Comparison of ENCODE assay signal across 20 cellular contexts in the genomic region with DNA sequence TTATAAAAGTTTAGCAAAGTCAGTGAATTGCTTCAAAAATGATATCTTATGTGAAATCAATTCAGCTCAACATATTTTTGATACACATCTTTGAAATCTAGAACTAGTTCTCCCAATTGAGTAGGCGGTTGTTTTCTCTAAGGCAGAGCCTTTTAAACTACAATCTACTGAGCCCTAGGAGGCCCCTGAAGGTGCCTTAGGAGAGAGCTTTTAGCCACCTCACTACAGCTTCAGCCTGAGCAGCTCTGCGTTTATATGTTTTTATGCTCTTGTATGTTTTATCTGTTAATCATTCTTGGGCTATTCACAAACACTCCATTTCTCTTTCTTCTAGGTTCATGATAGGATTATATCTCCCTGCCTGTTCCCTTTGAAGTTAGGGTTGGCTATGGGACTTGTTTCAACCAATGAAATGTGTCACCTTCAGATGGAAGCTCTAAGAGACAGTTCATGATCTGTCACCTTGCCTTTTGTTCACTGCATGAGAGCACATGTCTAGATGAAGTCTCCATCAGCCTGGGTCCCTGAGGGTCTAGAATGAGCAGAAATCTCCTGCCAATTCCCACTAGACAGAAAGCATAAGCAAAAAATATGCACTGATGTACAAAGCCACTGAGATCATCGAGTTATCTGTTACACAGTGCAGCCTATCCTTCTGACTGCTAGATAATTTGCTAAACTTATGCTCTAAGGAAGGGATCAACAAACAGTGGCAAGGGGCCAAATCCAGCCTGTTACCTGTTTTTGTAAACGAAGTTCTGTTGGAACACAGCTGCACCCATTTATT.
A peak's percentile ranks its signal among the peaks of the same experiment; 100 is the strongest.
DNase-seq lines count a peak whose midpoint lies in the region; ATAC-seq and TF ChIP-seq lines count a peak whose summit lies in the region.
"Had no signal": no experiment of that assay in that cellular context is flagged by ENCODE, and none has a peak within 500 bp of the region (broad histone marks: within the 10 kb centered on the region; RNA-seq: fewer than 3 reads in every experiment).

No MANE protein-coding gene starts in this region.

- H3K79me2 ChIP-seq in parathyroid adenoma: no peaks in the 10 kb centered on the region

- H3K27ac ChIP-seq in body of pancreas: no peak overlapping the region
- peak overlapping the region; percentile 12 for H3K27ac ChIP-seq in parathyroid adenoma
- H3K27ac ChIP-seq in spleen: peak overlapping the region in 1 of 8 donors; percentile 43

- ATAC-seq in body of pancreas (no peak), SK-N-SH treated with all-trans-retinoic acid at 6 μM for 48 hours (no peak)
- ATAC-seq: left ventricle myocardium superior had no signal

- H3K4me3 ChIP-seq in body of pancreas (no peak overlapping the region), parathyroid adenoma (ENCODE audit: low read depth, low read length) (no peak overlapping the region), spleen (no peak overlapping the region)

- H3K4me1 ChIP-seq in body of pancreas (peaks cover 14% of the 10 kb centered on the region), parathyroid adenoma (peaks cover 4% of the 10 kb centered on the region), spleen (peaks cover 0 to 21% (median 5%) of the 10 kb centered on the region in 6 donors)

- intact Hi-C loops in activated CD4-positive, alpha-beta T cell treated with anti-CD3 and anti-CD28 coated beads, Interleukin-2, amount 10 ng/mL, durations not matched to agents 24 days and 14 days (cut with micrococcal nuclease): loop anchor here (5.0 to 10.0 kb wide), 2 partner anchors 118 to 445 kb away; no protein-coding TSS in a partner anchor
- intact Hi-C loops in body of pancreas (cut with DNase I) (loop anchor here (5.0 kb wide), 1 partner anchor 207 kb away; no protein-coding TSS in a partner anchor), spleen (cut with DNase I; ENCODE audit: low total_unique reads) (loop anchor here (5.0 to 10.0 kb wide), 2 partner anchors 207 to 545 kb away; no protein-coding TSS in a partner anchor)

- H3K9me3 Mint-ChIP-seq in activated CD4-positive, alpha-beta T cell treated with anti-CD3 and anti-CD28 coated beads, Interleukin-2, amount 10 ng/mL, durations not matched to agents 24 days and 14 days: no peaks in the 10 kb centered on the region
- H3K9me3 Mint-ChIP-seq: CD8-positive, alpha-beta memory T cell; naive thymus-derived CD8-positive, alpha-beta T cell; stimulated activated naive CD8-positive, alpha-beta T cell treated with anti-CD3 and anti-CD28 coated beads, Interleukin-15, Interleukin-2, amounts not matched to agents 100 ng/mL and 50 ng/mL, for 24 hours had no signal

- H3K9me3 ChIP-seq in body of pancreas: no peaks in the 10 kb centered on the region
- no peaks in the 10 kb centered on the region for H3K9me3 ChIP-seq in parathyroid adenoma (ENCODE audit: control insufficient read depth, low read length)
- H3K9me3 ChIP-seq in spleen: no peaks in the 10 kb centered on the region

- H3K27me3 ChIP-seq in body of pancreas: no peaks in the 10 kb centered on the region
- H3K27me3 ChIP-seq in parathyroid adenoma (ENCODE audit: control insufficient read depth, insufficient read depth, low read length): no peaks in the 10 kb centered on the region
- H3K27me3 ChIP-seq in spleen (replicated peaks in 1 of 7): no peaks in the 10 kb centered on the region

- peaks cover 2% of the 10 kb centered on the region for H3K36me3 Mint-ChIP-seq in activated CD4-positive, alpha-beta T cell treated with anti-CD3 and anti-CD28 coated beads, Interleukin-2, amount 10 ng/mL, durations not matched to agents 24 days and 14 days (ENCODE audit: low read depth)
- H3K36me3 Mint-ChIP-seq: CD8-positive, alpha-beta memory T cell; naive thymus-derived CD8-positive, alpha-beta T cell had no signal

- H3K4me2 ChIP-seq in parathyroid adenoma (ENCODE audit: low read length): no peak overlapping the region

- no peaks in the 10 kb centered on the region for H3K27me3 Mint-ChIP-seq in activated CD4-positive, alpha-beta T cell treated with anti-CD3 and anti-CD28 coated beads, Interleukin-2, amount 10 ng/mL, durations not matched to agents 24 days and 14 days
- H3K27me3 Mint-ChIP-seq: CD8-positive, alpha-beta memory T cell; stimulated activated naive CD8-positive, alpha-beta T cell treated with anti-CD3 and anti-CD28 coated beads, Interleukin-15, Interleukin-2, amounts not matched to agents 100 ng/mL and 50 ng/mL, for 24 hours had no signal

- no peak overlapping the region for H3K9ac ChIP-seq in parathyroid adenoma

- H3K36me3 ChIP-seq in body of pancreas (replicated peaks in 1 of 2; ENCODE audit: insufficient read depth in 1 of 2, low read depth in 2 of 2) (no peaks in the 10 kb centered on the region), parathyroid adenoma (ENCODE audit: control insufficient read depth, insufficient read depth, low read length) (no peaks in the 10 kb centered on the region), spleen (no peaks in the 10 kb centered on the region)

- DNase-seq in activated CD4-positive, alpha-beta T cell treated with anti-CD3 and anti-CD28 coated beads, Interleukin-2, amount 10 ng/mL, durations not matched to agents 24 days and 14 days: peak; percentile 54
- DNase-seq in activated CD4-positive, alpha-beta T cell treated with anti-CD3 and anti-CD28 coated beads for 48 hours: no peak
- DNase-seq in NCI-H146 treated with DMSO at 0.1 percent for 48 hours (lab: John Stamatoyannopoulos, UW; ENCODE audit: unreplicated experiment) (peak; percentile 8), body of pancreas (peak; percentile 15 to 32 (median 20)), spleen (no peak), erythroblast (lab: John Stamatoyannopoulos, UW) (no peak)
- DNase-seq: ACHN; activated CD4-positive, CD25-positive, alpha-beta regulatory T cell; CD8-positive, alpha-beta memory T cell; effector CD8-positive, alpha-beta T cell; foreskin fibroblast; GDM1; left ventricle myocardium superior; naive thymus-derived CD8-positive, alpha-beta T cell; NCI-H1092 treated with DMSO at 0.1 percent for 48 hours; RPMI8226; stimulated activated CD4-positive, alpha-beta T cell treated with anti-CD3 and anti-CD28 coated beads, Interleukin-12 subunit alpha, Interleukin-12 subunit beta, amount 100 ng/mL, for 4 hours had no signal

- no peak for TF ChIP-seq CTCF in body of pancreas (IDR thresholded peaks at IDR 0.05)
- no peak for TF ChIP-seq CTCF in parathyroid adenoma (IDR thresholded peaks at IDR 0.05)
- no peak for TF ChIP-seq CTCF in spleen (IDR thresholded peaks at IDR 0.05 in 8 of 11, conservative IDR thresholded peaks at IDR 0.05 in 3 of 11)

- H3K4me3 Mint-ChIP-seq in activated CD4-positive, alpha-beta T cell treated with anti-CD3 and anti-CD28 coated beads, Interleukin-2, amount 10 ng/mL, durations not matched to agents 24 days and 14 days: no peak overlapping the region
- H3K4me3 Mint-ChIP-seq: CD8-positive, alpha-beta memory T cell; naive thymus-derived CD8-positive, alpha-beta T cell; stimulated activated naive CD8-positive, alpha-beta T cell treated with anti-CD3 and anti-CD28 coated beads, Interleukin-15, Interleukin-2, amounts not matched to agents 100 ng/mL and 50 ng/mL, for 24 hours had no signal

- no peak overlapping the region for H2AFZ ChIP-seq in parathyroid adenoma

- H3K4me1 Mint-ChIP-seq in activated CD4-positive, alpha-beta T cell treated with anti-CD3 and anti-CD28 coated beads, Interleukin-2, amount 10 ng/mL, durations not matched to agents 24 days and 14 days: peaks cover 9% of the 10 kb centered on the region

- no peak overlapping the region for H3K27ac Mint-ChIP-seq in activated CD4-positive, alpha-beta T cell treated with anti-CD3 and anti-CD28 coated beads, Interleukin-2, amount 10 ng/mL, durations not matched to agents 24 days and 14 days
- H3K27ac Mint-ChIP-seq: stimulated activated naive CD8-positive, alpha-beta T cell treated with anti-CD3 and anti-CD28 coated beads, Interleukin-15, Interleukin-2, amounts not matched to agents 100 ng/mL and 50 ng/mL, for 24 hours had no signal

- TF ChIP-seq POLR2A in body of pancreas (IDR thresholded peaks at IDR 0.05) (no peak), spleen (IDR thresholded peaks at IDR 0.05) (no peak), erythroblast (IDR thresholded peaks at IDR 0.05; ENCODE audit: low read length) (no peak)

- 41 to 44% methylated on average over 4 of the region's 4 CpGs for WGBS in body of pancreas, 2 donors
- 55 to 71% (median 63%) methylated on average over 4 of the region's 4 CpGs for WGBS in spleen, 5 donors

TF ChIP-seq in SK-N-SH treated with all-trans-retinoic acid at 6 μM for 48 hours, 23 proteins besides CTCF, POLR2A, EP300 and RAD21 (continues in another document):
- TF ChIP-seq, protein P1, sequence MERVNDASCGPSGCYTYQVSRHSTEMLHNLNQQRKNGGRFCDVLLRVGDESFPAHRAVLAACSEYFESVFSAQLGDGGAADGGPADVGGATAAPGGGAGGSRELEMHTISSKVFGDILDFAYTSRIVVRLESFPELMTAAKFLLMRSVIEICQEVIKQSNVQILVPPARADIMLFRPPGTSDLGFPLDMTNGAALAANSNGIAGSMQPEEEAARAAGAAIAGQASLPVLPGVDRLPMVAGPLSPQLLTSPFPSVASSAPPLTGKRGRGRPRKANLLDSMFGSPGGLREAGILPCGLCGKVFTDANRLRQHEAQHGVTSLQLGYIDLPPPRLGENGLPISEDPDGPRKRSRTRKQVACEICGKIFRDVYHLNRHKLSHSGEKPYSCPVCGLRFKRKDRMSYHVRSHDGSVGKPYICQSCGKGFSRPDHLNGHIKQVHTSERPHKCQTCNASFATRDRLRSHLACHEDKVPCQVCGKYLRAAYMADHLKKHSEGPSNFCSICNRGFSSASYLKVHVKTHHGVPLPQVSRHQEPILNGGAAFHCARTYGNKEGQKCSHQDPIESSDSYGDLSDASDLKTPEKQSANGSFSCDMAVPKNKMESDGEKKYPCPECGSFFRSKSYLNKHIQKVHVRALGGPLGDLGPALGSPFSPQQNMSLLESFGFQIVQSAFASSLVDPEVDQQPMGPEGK (CRISPR knock-in tag; IDR thresholded peaks at IDR 0.05; ENCODE audit: borderline replicate concordance): no peak

Comparison
In these comparisons a context has a peak if more than half of its experiments do, and no peak if none do; other contexts are left out.
1. DNase-seq: peak in activated CD4-positive, alpha-beta T cell treated with anti-CD3 and anti-CD28 coated beads, Interleukin-2, amount 10 ng/mL, durations not matched to agents 24 days and 14 days (single experiment), NCI-H146 treated with DMSO at 0.1 percent for 48 hours (single experiment) and body of pancreas (4 of 4); none in activated CD4-positive, alpha-beta T cell treated with anti-CD3 and anti-CD28 coated beads for 48 hours (single experiment), spleen (single experiment) and erythroblast (0 of 2).